1 cellular context compared by ENCODE assay signal in genomic region chr22:36395922-36396321, GRCh38.
TF ChIP-seq lines count a peak whose summit lies in the region.

No MANE protein-coding gene starts in this region.

TF ChIP-seq in K562, 482 proteins besides CTCF, POLR2A, EP300 and RAD21 (continued from another document and continues in another):
- no peak for TF ChIP-seq ARNT (IDR thresholded peaks at IDR 0.05)
- TF ChIP-seq PKNOX1 (IDR thresholded peaks at IDR 0.05) = 0 out of 2 replicates have a peak, but pooled peaks have one; percentile 8
- TF ChIP-seq RBM22 (IDR thresholded peaks at IDR 0.05; ENCODE audit: low read depth, low read length, poor library complexity, severe bottlenecking) = no peak
- no peak for TF ChIP-seq CHD2 (IDR thresholded peaks at IDR 0.05; ENCODE audit: low read depth, low read length)
- TF ChIP-seq MYC (IDR thresholded peaks at IDR 0.05; ENCODE audit: low read depth, low read length) = no peak
- no peak for TF ChIP-seq MYC (CRISPR knock-in tag; IDR thresholded peaks at IDR 0.05; ENCODE audit: borderline replicate concordance, low read depth)
- TF ChIP-seq ARID1B (IDR thresholded peaks at IDR 0.05) = peak; percentile 66
- no peak for TF ChIP-seq ZBTB5 (IDR thresholded peaks at IDR 0.05)
- 0 out of 2 replicates have a peak, but pooled peaks have one; percentile 13 for TF ChIP-seq NFIC (IDR thresholded peaks at IDR 0.05)
- TF ChIP-seq ZNF23 (CRISPR knock-in tag; IDR thresholded peaks at IDR 0.05) = no peak
- no peak for TF ChIP-seq MTA1 (IDR thresholded peaks at IDR 0.05; ENCODE audit: borderline replicate concordance)
- peak; percentile 30; the same call in 1 of the 2 replicates for TF ChIP-seq CBFA2T2 (conservative IDR thresholded peaks at IDR 0.05)
- TF ChIP-seq ZNF239 (CRISPR knock-in tag; IDR thresholded peaks at IDR 0.05) = no peak
- TF ChIP-seq YBX1 (IDR thresholded peaks at IDR 0.05) = no peak
- TF ChIP-seq MLX (CRISPR knock-in tag; conservative IDR thresholded peaks at IDR 0.05) = no peak
- TF ChIP-seq, protein P1, sequence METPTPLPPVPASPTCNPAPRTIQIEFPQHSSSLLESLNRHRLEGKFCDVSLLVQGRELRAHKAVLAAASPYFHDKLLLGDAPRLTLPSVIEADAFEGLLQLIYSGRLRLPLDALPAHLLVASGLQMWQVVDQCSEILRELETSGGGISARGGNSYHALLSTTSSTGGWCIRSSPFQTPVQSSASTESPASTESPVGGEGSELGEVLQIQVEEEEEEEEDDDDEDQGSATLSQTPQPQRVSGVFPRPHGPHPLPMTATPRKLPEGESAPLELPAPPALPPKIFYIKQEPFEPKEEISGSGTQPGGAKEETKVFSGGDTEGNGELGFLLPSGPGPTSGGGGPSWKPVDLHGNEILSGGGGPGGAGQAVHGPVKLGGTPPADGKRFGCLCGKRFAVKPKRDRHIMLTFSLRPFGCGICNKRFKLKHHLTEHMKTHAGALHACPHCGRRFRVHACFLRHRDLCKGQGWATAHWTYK (CRISPR knock-in tag; IDR thresholded peaks at IDR 0.05) = no peak
- no peak for TF ChIP-seq ZNF699 (CRISPR knock-in tag; IDR thresholded peaks at IDR 0.05; ENCODE audit: insufficient replicate concordance)
- no peak for TF ChIP-seq MED1 (CRISPR knock-in tag; IDR thresholded peaks at IDR 0.05; ENCODE audit: borderline replicate concordance)
- no peak for TF ChIP-seq CHD4 (IDR thresholded peaks at IDR 0.05; ENCODE audit: insufficient read depth, insufficient replicate concordance, low read depth, low read length, poor library complexity, severe bottlenecking)
- no peak for TF ChIP-seq ELF1 (tag; IDR thresholded peaks at IDR 0.05)
- no peak for TF ChIP-seq PBX2 (CRISPR knock-in tag; IDR thresholded peaks at IDR 0.05; ENCODE audit: low read depth)
- TF ChIP-seq PBX2 (tag; conservative IDR thresholded peaks at IDR 0.05; ENCODE audit: low read depth) = peak; percentile 61
- no peak for TF ChIP-seq NELFE (IDR thresholded peaks at IDR 0.05; ENCODE audit: insufficient read depth, insufficient read length)
- peak; percentile 45; the same call in 1 of the 2 replicates for TF ChIP-seq CBFA2T3 (IDR thresholded peaks at IDR 0.05)
- no peak for TF ChIP-seq ZBTB8A (IDR thresholded peaks at IDR 0.05; ENCODE audit: partially characterized antibody)
- TF ChIP-seq KLF13 (tag; IDR thresholded peaks at IDR 0.05; ENCODE audit: borderline replicate concordance, low read depth) = no peak
- no peak for TF ChIP-seq ATF1 (CRISPR knock-in tag; IDR thresholded peaks at IDR 0.05)
- TF ChIP-seq ATF1 (tag; IDR thresholded peaks at IDR 0.05) = peak; percentile 53; the same call in 1 of the 2 replicates
- TF ChIP-seq FOSL1 (tag; conservative IDR thresholded peaks at IDR 0.05) = peak; percentile 50
- TF ChIP-seq FOXJ2 (tag; IDR thresholded peaks at IDR 0.05) = no peak
- TF ChIP-seq KAT8 (IDR thresholded peaks at IDR 0.05; ENCODE audit: low read depth) = no peak
- TF ChIP-seq, protein P2, sequence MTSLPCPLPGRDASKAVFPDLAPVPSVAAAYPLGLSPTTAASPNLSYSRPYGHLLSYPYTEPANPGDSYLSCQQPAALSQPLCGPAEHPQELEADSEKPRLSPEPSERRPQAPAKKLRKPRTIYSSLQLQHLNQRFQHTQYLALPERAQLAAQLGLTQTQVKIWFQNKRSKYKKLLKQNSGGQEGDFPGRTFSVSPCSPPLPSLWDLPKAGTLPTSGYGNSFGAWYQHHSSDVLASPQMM (CRISPR knock-in tag; IDR thresholded peaks at IDR 0.05) = no peak
- TF ChIP-seq HNRNPLL (IDR thresholded peaks at IDR 0.05; ENCODE audit: low read depth, low read length, poor library complexity, severe bottlenecking) = no peak
- TF ChIP-seq KHSRP (IDR thresholded peaks at IDR 0.05) = no peak
- TF ChIP-seq NR1H2 (CRISPR knock-in tag; IDR thresholded peaks at IDR 0.05) = no peak
- TF ChIP-seq MAFK (IDR thresholded peaks at IDR 0.05; ENCODE audit: low read length) = peak; percentile 48; the same call in 1 of the 2 replicates
- TF ChIP-seq MAFF (IDR thresholded peaks at IDR 0.05; ENCODE audit: low read length) = peak; percentile 39; the same call in 1 of the 2 replicates
- peak; percentile 79 for TF ChIP-seq JUND (IDR thresholded peaks at IDR 0.05; ENCODE audit: borderline replicate concordance, low read depth, low read length)
- peak; percentile 77; the same call in 1 of the 3 replicates for TF ChIP-seq JUND (tag; IDR thresholded peaks at IDR 0.05; ENCODE audit: borderline replicate concordance, low read depth, low read length)
- no peak for TF ChIP-seq PHF8 (IDR thresholded peaks at IDR 0.05; ENCODE audit: borderline replicate concordance, low read length)
- TF ChIP-seq KLF6 (CRISPR knock-in tag; IDR thresholded peaks at IDR 0.05; ENCODE audit: borderline replicate concordance) = no peak
- TF ChIP-seq POLR2H (tag; IDR thresholded peaks at IDR 0.05; ENCODE audit: low read depth) = no peak
- no peak for TF ChIP-seq ZNF76 (CRISPR knock-in tag; IDR thresholded peaks at IDR 0.05; ENCODE audit: borderline replicate concordance)
- peak; percentile 93 for TF ChIP-seq ATF7 (IDR thresholded peaks at IDR 0.05)
- no peak for TF ChIP-seq ZC3H4 (CRISPR knock-in tag; IDR thresholded peaks at IDR 0.05; ENCODE audit: borderline replicate concordance)
- TF ChIP-seq DPF2 (IDR thresholded peaks at IDR 0.05) = peak; percentile 62
- no peak for TF ChIP-seq ZNF212 (CRISPR knock-in tag; IDR thresholded peaks at IDR 0.05)
- TF ChIP-seq NFXL1 (CRISPR knock-in tag; IDR thresholded peaks at IDR 0.05) = no peak
- no peak for TF ChIP-seq HIVEP1 (CRISPR knock-in tag; IDR thresholded peaks at IDR 0.05)
- TF ChIP-seq ZFP36 (IDR thresholded peaks at IDR 0.05; ENCODE audit: low read depth, low read length, partially characterized antibody) = no peak
- TF ChIP-seq RBM14 (IDR thresholded peaks at IDR 0.05; ENCODE audit: borderline replicate concordance, insufficient read depth, low read depth, low read length) = no peak
- TF ChIP-seq BRCA1 (IDR thresholded peaks at IDR 0.05) = no peak
- no peak for TF ChIP-seq BRCA1 (CRISPR knock-in tag; IDR thresholded peaks at IDR 0.05)
- TF ChIP-seq C11orf30 (IDR thresholded peaks at IDR 0.05; ENCODE audit: low read depth) = peak; percentile 56; the same call in 1 of the 2 replicates
- no peak for TF ChIP-seq FIP1L1 (IDR thresholded peaks at IDR 0.05; ENCODE audit: low read depth, low read length, poor library complexity, severe bottlenecking)
- no peak for TF ChIP-seq PURB (CRISPR knock-in tag; IDR thresholded peaks at IDR 0.05; ENCODE audit: low read depth)
- TF ChIP-seq, protein P3, sequence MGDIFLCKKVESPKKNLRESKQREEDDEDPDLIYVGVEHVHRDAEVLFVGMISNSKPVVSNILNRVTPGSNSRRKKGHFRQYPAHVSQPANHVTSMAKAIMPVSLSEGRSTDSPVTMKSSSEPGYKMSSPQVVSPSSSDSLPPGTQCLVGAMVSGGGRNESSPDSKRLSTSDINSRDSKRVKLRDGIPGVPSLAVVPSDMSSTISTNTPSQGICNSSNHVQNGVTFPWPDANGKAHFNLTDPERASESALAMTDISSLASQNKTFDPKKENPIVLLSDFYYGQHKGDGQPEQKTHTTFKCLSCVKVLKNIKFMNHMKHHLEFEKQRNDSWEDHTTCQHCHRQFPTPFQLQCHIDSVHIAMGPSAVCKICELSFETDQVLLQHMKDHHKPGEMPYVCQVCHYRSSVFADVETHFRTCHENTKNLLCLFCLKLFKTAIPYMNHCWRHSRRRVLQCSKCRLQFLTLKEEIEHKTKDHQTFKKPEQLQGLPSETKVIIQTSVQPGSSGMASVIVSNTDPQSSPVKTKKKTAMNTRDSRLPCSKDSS (IDR thresholded peaks at IDR 0.05; ENCODE audit: low read depth, partially characterized antibody) = no peak
- TF ChIP-seq JUN (IDR thresholded peaks at IDR 0.05; ENCODE audit: borderline replicate concordance, low read depth, low read length) = peak; percentile 67; the same call in 1 of the 2 replicates
- no peak for TF ChIP-seq JUN (CRISPR knock-in tag; IDR thresholded peaks at IDR 0.05; ENCODE audit: borderline replicate concordance)
- no peak for TF ChIP-seq SNAPC5 (CRISPR knock-in tag; IDR thresholded peaks at IDR 0.05)
- no peak for TF ChIP-seq NFE2L1 (tag; IDR thresholded peaks at IDR 0.05; ENCODE audit: borderline replicate concordance, low read depth)
- TF ChIP-seq ZEB2 (IDR thresholded peaks at IDR 0.05) = 0 out of 2 replicates have a peak, but pooled peaks have one; percentile 36
- TF ChIP-seq CREM (IDR thresholded peaks at IDR 0.05; ENCODE audit: low read depth) = peak; percentile 35; the same call in 1 of the 2 replicates
- no peak for TF ChIP-seq CBFB (CRISPR knock-in tag; IDR thresholded peaks at IDR 0.05)
- no peak for TF ChIP-seq RBM25 (IDR thresholded peaks at IDR 0.05; ENCODE audit: low read depth, low read length, severe bottlenecking)
- TF ChIP-seq TCF7 (IDR thresholded peaks at IDR 0.05; ENCODE audit: borderline replicate concordance) = no peak
- TF ChIP-seq ZNF316 (IDR thresholded peaks at IDR 0.05) = peak; percentile 26; the same call in 1 of the 2 replicates
- TF ChIP-seq RBM34 (IDR thresholded peaks at IDR 0.05; ENCODE audit: borderline replicate concordance, insufficient read depth, low read length) = no peak
- TF ChIP-seq, protein P4, sequence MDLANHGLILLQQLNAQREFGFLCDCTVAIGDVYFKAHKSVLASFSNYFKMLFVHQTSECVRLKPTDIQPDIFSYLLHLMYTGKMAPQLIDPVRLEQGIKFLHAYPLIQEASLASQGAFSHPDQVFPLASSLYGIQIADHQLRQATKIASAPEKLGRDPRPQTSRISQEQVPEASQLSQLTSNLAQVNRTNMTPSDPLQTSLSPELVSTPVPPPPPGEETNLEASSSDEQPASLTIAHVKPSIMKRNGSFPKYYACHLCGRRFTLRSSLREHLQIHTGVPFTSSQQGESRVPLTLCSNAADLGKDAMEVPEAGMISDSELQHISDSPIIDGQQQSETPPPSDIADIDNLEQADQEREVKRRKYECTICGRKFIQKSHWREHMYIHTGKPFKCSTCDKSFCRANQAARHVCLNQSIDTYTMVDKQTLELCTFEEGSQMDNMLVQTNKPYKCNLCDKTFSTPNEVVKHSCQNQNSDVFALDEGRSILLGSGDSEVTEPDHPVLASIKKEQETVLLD (IDR thresholded peaks at IDR 0.05) = no peak
- no peak for TF ChIP-seq HDAC3 (IDR thresholded peaks at IDR 0.05; ENCODE audit: borderline replicate concordance, partially characterized antibody)
- TF ChIP-seq RBFOX2 (IDR thresholded peaks at IDR 0.05; ENCODE audit: low read depth, low read length) = no peak
- no peak for TF ChIP-seq COPS2 (conservative IDR thresholded peaks at IDR 0.05)
- no peak for TF ChIP-seq HMG20A (CRISPR knock-in tag; conservative IDR thresholded peaks at IDR 0.05)
- no peak for TF ChIP-seq HCFC1 (IDR thresholded peaks at IDR 0.05; ENCODE audit: low read depth, low read length)
- TF ChIP-seq ZNF217 (CRISPR knock-in tag; IDR thresholded peaks at IDR 0.05) = no peak
